ENCODE assay signal across 16 cellular contexts in genomic region chr5:176450077-176450476, GRCh38. TPM values are rescaled to one million over a fixed set of nuclear protein-coding genes. Genes with fewer than 3 reads are reported as not detected.
DNase-seq lines count a peak whose midpoint lies in the region; ATAC-seq and TF ChIP-seq lines count a peak whose summit lies in the region.
"Had no signal": no experiment of that assay in that cellular context is flagged by ENCODE, and none has a peak within 500 bp of the region (broad histone marks: within the 10 kb centered on the region; RNA-seq: fewer than 3 reads in every experiment).

No MANE protein-coding gene starts in this region.

- H3K9me3 ChIP-seq in endocrine pancreas (ENCODE audit: control insufficient read depth, low read length) = no peaks in the 10 kb centered on the region
- H3K9me3 ChIP-seq: gastroesophageal sphincter, ovary, Peyer's patch, stomach, uterus had no signal

- intact Hi-C loops in posterior cingulate gyrus (cut with DNase I) = no loop called here

- H3K4me1 Mint-ChIP-seq in stimulated activated naive CD8-positive, alpha-beta T cell treated with anti-CD3 and anti-CD28 coated beads, Interleukin-15, Interleukin-2, amounts not matched to agents 100 ng/mL and 50 ng/mL, for 24 hours (ENCODE audit: low read depth) = peaks cover 49% of the 10 kb centered on the region
- peaks cover 14% of the 10 kb centered on the region for H3K4me1 Mint-ChIP-seq in type B pancreatic cell (ENCODE audit: unreplicated experiment)

- H3K36me3 Mint-ChIP-seq in stimulated activated naive CD8-positive, alpha-beta T cell treated with anti-CD3 and anti-CD28 coated beads, Interleukin-15, Interleukin-2, amounts not matched to agents 100 ng/mL and 50 ng/mL, for 24 hours (ENCODE audit: low read depth) = peaks cover 26% of the 10 kb centered on the region
- peaks cover 7% of the 10 kb centered on the region for H3K36me3 Mint-ChIP-seq in type B pancreatic cell

- no peak for TF ChIP-seq CTCF in NB4 (IDR thresholded peaks at IDR 0.05; ENCODE audit: low read depth, low read length)
- no peak for TF ChIP-seq CTCF in type B pancreatic cell (conservative IDR thresholded peaks at IDR 0.05)

- ATAC-seq in stimulated activated naive CD8-positive, alpha-beta T cell treated with anti-CD3 and anti-CD28 coated beads, Interleukin-15, Interleukin-2, amounts not matched to agents 100 U/mL and 50 U/mL, for 24 hours = no peak
- ATAC-seq: gastroesophageal sphincter had no signal

- no peak overlapping the region for H3K9ac ChIP-seq in endocrine pancreas (ENCODE audit: control insufficient read depth, insufficient read depth, low read length)

- no peak for DNase-seq in stimulated activated naive CD8-positive, alpha-beta T cell treated with anti-CD3 and anti-CD28 coated beads, Interleukin-15, Interleukin-2, amounts not matched to agents 100 U/mL and 50 U/mL, for 24 hours
- no peak for DNase-seq in NB4 (ENCODE audit: low read depth)
- DNase-seq in type B pancreatic cell (ENCODE audit: extremely low spot score, unreplicated experiment) = no peak
- DNase-seq in NCI-H1105 (lab: John Stamatoyannopoulos, UW) = no peak
- DNase-seq in posterior cingulate gyrus = no peak
- DNase-seq in GDM1 (lab: John Stamatoyannopoulos, UW) = no peak
- DNase-seq: C1 segment of cervical spinal cord, NCI-H1417 treated with DMSO at 0.1 percent for 48 hours, NCI-H2227 treated with DMSO at 0.1 percent for 48 hours, ovary, Peyer's patch, stomach, uterus had no signal

- peak overlapping the region; percentile 95 for H3K4me3 ChIP-seq in NB4 (ENCODE audit: low read depth, low read length)
- peak overlapping the region; percentile 91 for H3K4me3 ChIP-seq in endocrine pancreas (ENCODE audit: control insufficient read depth, insufficient read depth, low read length)
- H3K4me3 ChIP-seq: ovary had no signal

- no peaks in the 10 kb centered on the region for H3K27me3 ChIP-seq in endocrine pancreas (ENCODE audit: control insufficient read depth, insufficient read depth, low read length)
- H3K27me3 ChIP-seq: gastroesophageal sphincter, ovary, Peyer's patch, stomach, uterus had no signal

- no peaks in the 10 kb centered on the region for H3K9me3 Mint-ChIP-seq in stimulated activated naive CD8-positive, alpha-beta T cell treated with anti-CD3 and anti-CD28 coated beads, Interleukin-15, Interleukin-2, amounts not matched to agents 100 ng/mL and 50 ng/mL, for 24 hours
- no peaks in the 10 kb centered on the region for H3K9me3 Mint-ChIP-seq in type B pancreatic cell

- no peaks in the 10 kb centered on the region for H3K27me3 Mint-ChIP-seq in stimulated activated naive CD8-positive, alpha-beta T cell treated with anti-CD3 and anti-CD28 coated beads, Interleukin-15, Interleukin-2, amounts not matched to agents 100 ng/mL and 50 ng/mL, for 24 hours
- H3K27me3 Mint-ChIP-seq in type B pancreatic cell = no peaks in the 10 kb centered on the region

- peak overlapping the region; percentile 43 for H3K4me3 Mint-ChIP-seq in stimulated activated naive CD8-positive, alpha-beta T cell treated with anti-CD3 and anti-CD28 coated beads, Interleukin-15, Interleukin-2, amounts not matched to agents 100 ng/mL and 50 ng/mL, for 24 hours
- peak overlapping the region; percentile 99 for H3K4me3 Mint-ChIP-seq in type B pancreatic cell

- H3K4me1 ChIP-seq in endocrine pancreas (ENCODE audit: control insufficient read depth, insufficient read depth, low read length) = peaks cover 11% of the 10 kb centered on the region

- no peak overlapping the region for H3K27ac Mint-ChIP-seq in stimulated activated naive CD8-positive, alpha-beta T cell treated with anti-CD3 and anti-CD28 coated beads, Interleukin-15, Interleukin-2, amounts not matched to agents 100 ng/mL and 50 ng/mL, for 24 hours
- H3K27ac Mint-ChIP-seq in type B pancreatic cell = no peak overlapping the region

- no peak for TF ChIP-seq POLR2A in NB4 (IDR thresholded peaks at IDR 0.05; ENCODE audit: extremely low read depth, insufficient read length)

- H3K36me3 ChIP-seq in endocrine pancreas (ENCODE audit: control insufficient read depth, insufficient read depth, low read length) = peaks cover 3% of the 10 kb centered on the region
- H3K36me3 ChIP-seq: ovary, uterus had no signal

RNA-seq across cellular contexts. Expression of gene FAF2, which starts 1.9 kb away (rescaled TPM):
- total RNA-seq in type B pancreatic cell (ENCODE audit: low replicate concordance) = 42.0 and 46.5 TPM in 2 replicates

RNA-seq across cellular contexts. Expression of gene CLTB, which starts 33.7 kb away (rescaled TPM):
- total RNA-seq in type B pancreatic cell (ENCODE audit: low replicate concordance) = 38.1 and 71.3 TPM in 2 replicates
